15 cellular contexts compared by ENCODE assay signal in genomic region chr20:56964886-56965285, GRCh38.
A peak's percentile ranks its signal among the peaks of the same experiment; 100 is the strongest.
DNase-seq lines count a peak whose midpoint lies in the region; ATAC-seq and TF ChIP-seq lines count a peak whose summit lies in the region.
"Had no signal": no experiment of that assay in that cellular context is flagged by ENCODE, and none has a peak within 500 bp of the region (broad histone marks: within the 10 kb centered on the region; RNA-seq: fewer than 3 reads in every experiment).

No MANE protein-coding gene starts in this region.

- TF ChIP-seq CTCF in brain microvascular endothelial cell (IDR thresholded peaks at IDR 0.05; ENCODE audit: low read depth, low read length, missing control alignments) = peak; percentile 13

- no peak overlapping the region for H3K27ac ChIP-seq in brain microvascular endothelial cell
- H3K27ac ChIP-seq: 22Rv1, HL-60 had no signal

- no peaks in the 10 kb centered on the region for H3K27me3 ChIP-seq in brain microvascular endothelial cell (replicated peaks)

- DNase-seq in DMS79 treated with DMSO at 0.1 percent for 48 hours (lab: John Stamatoyannopoulos, UW) (peak; percentile 26), DMS79 (lab: John Stamatoyannopoulos, UW) (no peak), NCI-H526 treated with DMSO at 0.1 percent for 48 hours (lab: John Stamatoyannopoulos, UW) (peak; percentile 21), brain microvascular endothelial cell (no peak), kidney tubule cell (ENCODE audit: low spot score) (no peak)
- DNase-seq: CD8-positive, alpha-beta T cell; COR-L47; HCEC 1CT; HFFc6; IMR-90; KBM-7 had no signal

- in situ Hi-C loops in brain microvascular endothelial cell (cut with HindIII; ENCODE audit: low pct_ligation_motif_present, low sequenced_read_pairs) = no loop called here

- no peak for ATAC-seq in GM18858 (IDR thresholded peaks at IDR 0.05; ENCODE audit: unreplicated experiment)
- ATAC-seq in GM21786 (IDR thresholded peaks at IDR 0.05; ENCODE audit: unreplicated experiment) = no peak
- ATAC-seq: CD8-positive, alpha-beta T cell had no signal

- no peak overlapping the region for H3K4me3 ChIP-seq in brain microvascular endothelial cell (ENCODE audit: low read depth, low read length)

- no peaks in the 10 kb centered on the region for H3K36me3 ChIP-seq in brain microvascular endothelial cell (replicated peaks)

Comparison
In these comparisons a context has a peak if more than half of its experiments do, and no peak if none do; other contexts are left out.
1. DNase-seq: peak in DMS79 treated with DMSO at 0.1 percent for 48 hours (single experiment) and NCI-H526 treated with DMSO at 0.1 percent for 48 hours (single experiment); none in DMS79 (single experiment), brain microvascular endothelial cell (single experiment) and kidney tubule cell (single experiment).